In the genomic region with DNA sequence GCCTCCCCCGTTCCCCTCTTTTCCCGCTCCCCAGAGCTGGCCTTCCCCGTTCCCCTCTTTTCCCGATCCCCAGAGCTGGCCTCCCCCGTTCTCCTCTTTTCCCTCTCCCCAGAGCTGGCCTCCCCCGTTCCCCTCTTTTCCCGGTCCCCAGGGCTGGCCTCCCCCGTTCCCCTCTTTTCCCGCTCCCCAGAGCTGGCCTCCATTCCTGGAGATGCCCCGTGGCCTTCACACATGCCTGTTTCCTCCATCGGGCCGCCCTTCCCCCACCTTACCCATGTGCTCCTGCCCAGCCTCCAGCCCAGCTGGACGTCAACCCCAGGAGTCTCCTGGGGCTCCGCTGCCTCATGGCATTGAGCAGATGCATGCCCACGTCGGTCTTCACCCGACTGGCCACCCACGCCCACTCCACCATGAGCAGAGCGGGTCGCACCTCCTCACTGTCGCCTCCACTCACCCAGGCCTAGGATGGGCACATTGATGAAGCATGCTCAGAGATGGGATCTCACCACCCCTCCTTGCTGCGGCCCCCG, we compare ENCODE assay signal across 32 cellular contexts.
"Had no signal": no experiment of that assay in that cellular context is flagged by ENCODE, and none has a peak within 500 bp of the region (broad histone marks: within the 10 kb centered on the region; RNA-seq: fewer than 3 reads in every experiment).

No MANE protein-coding gene starts in this region.

- H3K4me1 ChIP-seq: breast epithelium had no signal

- H3K27me3 ChIP-seq: adrenal gland, body of pancreas, breast epithelium, MG63, SJCRH30 had no signal

- H3K27ac Mint-ChIP-seq: activated CD8-positive, alpha-beta T cell treated with anti-CD3 and anti-CD28 coated beads for 36 hours; activated naive CD4-positive, alpha-beta T cell treated with anti-CD3 and anti-CD28 coated beads for 36 hours; activated naive CD4-positive, alpha-beta T cell treated with anti-CD3 and anti-CD28 coated beads, Interleukin-2, amount 50 U/mL, for 72 hours; activated T-cell treated with anti-CD3 and anti-CD28 coated beads, Interleukin-2, amount 50 U/mL, for 72 hours; activated T-helper 17 cell treated with anti-CD3 and anti-CD28 coated beads, Interleukin-2, amount 50 U/mL, for 72 hours had no signal

- H3K27ac ChIP-seq: adrenal gland, body of pancreas, breast epithelium, SJCRH30, SK-N-MC, WERI-Rb-1 had no signal

- H3K36me3 ChIP-seq: adrenal gland, breast epithelium had no signal

- H3K9me3 ChIP-seq: adrenal gland, body of pancreas, breast epithelium, MG63 had no signal

- DNase-seq: activated CD4-positive, alpha-beta T cell treated with anti-CD3 and anti-CD28 coated beads, Interleukin-2, amount 10 ng/mL, durations not matched to agents 24 days and 14 days; activated CD4-positive, alpha-beta T cell treated with anti-CD3 and anti-CD28 coated beads, Interleukin-2, amount 50 U/mL, for 4 hours; activated CD8-positive, alpha-beta T cell treated with anti-CD3 and anti-CD28 coated beads for 36 hours; activated effector memory CD4-positive, alpha-beta T cell treated with anti-CD3 and anti-CD28 coated beads, Interleukin-2, amount 50 U/mL, for 16 hours; activated naive CD4-positive, alpha-beta T cell treated with anti-CD3 and anti-CD28 coated beads for 36 hours; activated T-cell treated with anti-CD3 and anti-CD28 coated beads, Interleukin-2, amount 50 U/mL, for 1 hour; activated T-cell treated with anti-CD3 and anti-CD28 coated beads, Interleukin-2, amount 50 U/mL, for 72 hours; adrenal gland; body of pancreas; Kasumi-1; MG63; NCI-H1048; NCI-H1105 treated with DMSO at 0.1 percent for 48 hours; NCI-H1436; NCI-H1694; NCI-H1930; NCI-H2081 treated with DMSO at 0.1 percent for 48 hours; NCI-H226; NCI-H446 treated with DMSO at 0.1 percent for 48 hours; NCI-H524; NCI-H69; RPMI8226; SHP77; SJCRH30; T1000; WERI-Rb-1 had no signal

- H3K4me3 Mint-ChIP-seq: activated CD4-positive, alpha-beta T cell treated with anti-CD3 and anti-CD28 coated beads, Interleukin-2, amount 10 ng/mL, durations not matched to agents 24 days and 14 days; activated CD8-positive, alpha-beta T cell treated with anti-CD3 and anti-CD28 coated beads for 36 hours; activated naive CD4-positive, alpha-beta T cell treated with anti-CD3 and anti-CD28 coated beads for 36 hours; activated T-cell treated with anti-CD3 and anti-CD28 coated beads, Interleukin-2, amount 50 U/mL, for 72 hours; activated T-helper 17 cell treated with anti-CD3 and anti-CD28 coated beads, Interleukin-2, amount 50 U/mL, for 72 hours had no signal

- ATAC-seq: activated CD8-positive, alpha-beta T cell treated with anti-CD3 and anti-CD28 coated beads for 36 hours; activated naive CD4-positive, alpha-beta T cell treated with anti-CD3 and anti-CD28 coated beads, Interleukin-2, amount 50 U/mL, for 72 hours; activated T-cell treated with anti-CD3 and anti-CD28 coated beads, Interleukin-2, amount 50 U/mL, for 72 hours; activated T-helper 17 cell treated with anti-CD3 and anti-CD28 coated beads, Interleukin-2, amount 50 U/mL, for 72 hours; body of pancreas; Panc1 had no signal

- H3K9me3 Mint-ChIP-seq: activated CD8-positive, alpha-beta T cell treated with anti-CD3 and anti-CD28 coated beads for 36 hours; activated naive CD4-positive, alpha-beta T cell treated with anti-CD3 and anti-CD28 coated beads for 36 hours; activated T-helper 17 cell treated with anti-CD3 and anti-CD28 coated beads, Interleukin-2, amount 50 U/mL, for 72 hours had no signal

- H3K27me3 Mint-ChIP-seq: activated CD4-positive, alpha-beta T cell treated with anti-CD3 and anti-CD28 coated beads, Interleukin-2, amount 10 ng/mL, durations not matched to agents 24 days and 14 days; activated CD8-positive, alpha-beta T cell treated with anti-CD3 and anti-CD28 coated beads for 36 hours; activated T-helper 17 cell treated with anti-CD3 and anti-CD28 coated beads, Interleukin-2, amount 50 U/mL, for 72 hours had no signal

- FAIRE-seq: astrocyte had no signal

- H3K4me3 ChIP-seq: adrenal gland, body of pancreas, breast epithelium, MG63, SJCRH30, SK-N-MC had no signal
